13 cellular contexts compared by ENCODE assay signal in genomic region chr4:186226521-186227189, GRCh38. TPM values are rescaled to one million over a fixed set of nuclear protein-coding genes. Genes with fewer than 3 reads are reported as not detected.
DNase-seq lines count a peak whose midpoint lies in the region; ATAC-seq and TF ChIP-seq lines count a peak whose summit lies in the region.
"Had no signal": no experiment of that assay in that cellular context is flagged by ENCODE, and none has a peak within 500 bp of the region (broad histone marks: within the 10 kb centered on the region; RNA-seq: fewer than 3 reads in every experiment).

No MANE protein-coding gene starts in this region.

- peak; percentile 28; the same call in 1 of the 2 replicates for ATAC-seq in WTC11
- peak; percentile 77 for ATAC-seq in left lobe of liver
- ATAC-seq in omental fat pad (ENCODE audit: low FRiP score): no peak
- ATAC-seq in HG03095 (IDR thresholded peaks at IDR 0.05; ENCODE audit: unreplicated experiment): no peak

- POLR2A ChIA-PET in WTC11 (lab: Charles Lee): no interaction called here

- DNase-seq in WTC11 (ENCODE audit: low spot score) (no peak), left lobe of liver (ENCODE audit: low spot score) (peak; percentile 81), omental fat pad (ENCODE audit: low spot score) (no peak), globus pallidus (ENCODE audit: low spot score) (no peak)
- DNase-seq: 8988T; AML-193; CD4-positive, CD25-positive, alpha-beta regulatory T cell; GF-D8 had no signal

- H3K4me1 Mint-ChIP-seq in WTC11 (peaks cover 25% of the 10 kb centered on the region), nephron (peaks cover 12% of the 10 kb centered on the region)
- H3K4me1 Mint-ChIP-seq: CD4-positive, CD25-positive, alpha-beta regulatory T cell had no signal

- peak overlapping the region; percentile 26; the same call in 1 of the 2 replicates for H3K27ac Mint-ChIP-seq in WTC11
- peak overlapping the region; percentile 5 to 88 (median 84) for H3K27ac Mint-ChIP-seq in nephron
- H3K27ac Mint-ChIP-seq: CD4-positive, CD25-positive, alpha-beta regulatory T cell had no signal

- peak overlapping the region; percentile 55 for H3K27ac ChIP-seq in C4-2B
- H3K27ac ChIP-seq: BLaER1 had no signal

- TF ChIP-seq CTCF in C4-2B (conservative IDR thresholded peaks at IDR 0.05): no peak
- TF ChIP-seq CTCF in WTC11 (IDR thresholded peaks at IDR 0.05): no peak
- no peak for TF ChIP-seq CTCF in nephron (IDR thresholded peaks at IDR 0.05; ENCODE audit: unreplicated experiment in 3 of 3)
- no peak for TF ChIP-seq CTCF in omental fat pad (IDR thresholded peaks at IDR 0.05)

- no peak overlapping the region for H3K4me3 Mint-ChIP-seq in WTC11
- no peak overlapping the region for H3K4me3 Mint-ChIP-seq in nephron

- H3K36me3 Mint-ChIP-seq in WTC11 (peaks cover 48% of the 10 kb centered on the region), nephron (ENCODE audit: low read depth) (peaks cover 11% of the 10 kb centered on the region)

- peaks cover 15% of the 10 kb centered on the region for H3K27me3 Mint-ChIP-seq in WTC11 (ENCODE audit: low read depth)
- H3K27me3 Mint-ChIP-seq in nephron (ENCODE audit: low read depth): peaks cover 5% of the 10 kb centered on the region

- CTCF ChIA-PET in WTC11 (lab: Charles Lee): no interaction called here

- peaks cover 46% of the 10 kb centered on the region for H3K9me3 Mint-ChIP-seq in WTC11
- peaks cover 34% of the 10 kb centered on the region for H3K9me3 Mint-ChIP-seq in nephron

TF ChIP-seq in WTC11, 78 proteins besides CTCF, POLR2A, EP300 and RAD21:
- TF ChIP-seq, protein P1, sequence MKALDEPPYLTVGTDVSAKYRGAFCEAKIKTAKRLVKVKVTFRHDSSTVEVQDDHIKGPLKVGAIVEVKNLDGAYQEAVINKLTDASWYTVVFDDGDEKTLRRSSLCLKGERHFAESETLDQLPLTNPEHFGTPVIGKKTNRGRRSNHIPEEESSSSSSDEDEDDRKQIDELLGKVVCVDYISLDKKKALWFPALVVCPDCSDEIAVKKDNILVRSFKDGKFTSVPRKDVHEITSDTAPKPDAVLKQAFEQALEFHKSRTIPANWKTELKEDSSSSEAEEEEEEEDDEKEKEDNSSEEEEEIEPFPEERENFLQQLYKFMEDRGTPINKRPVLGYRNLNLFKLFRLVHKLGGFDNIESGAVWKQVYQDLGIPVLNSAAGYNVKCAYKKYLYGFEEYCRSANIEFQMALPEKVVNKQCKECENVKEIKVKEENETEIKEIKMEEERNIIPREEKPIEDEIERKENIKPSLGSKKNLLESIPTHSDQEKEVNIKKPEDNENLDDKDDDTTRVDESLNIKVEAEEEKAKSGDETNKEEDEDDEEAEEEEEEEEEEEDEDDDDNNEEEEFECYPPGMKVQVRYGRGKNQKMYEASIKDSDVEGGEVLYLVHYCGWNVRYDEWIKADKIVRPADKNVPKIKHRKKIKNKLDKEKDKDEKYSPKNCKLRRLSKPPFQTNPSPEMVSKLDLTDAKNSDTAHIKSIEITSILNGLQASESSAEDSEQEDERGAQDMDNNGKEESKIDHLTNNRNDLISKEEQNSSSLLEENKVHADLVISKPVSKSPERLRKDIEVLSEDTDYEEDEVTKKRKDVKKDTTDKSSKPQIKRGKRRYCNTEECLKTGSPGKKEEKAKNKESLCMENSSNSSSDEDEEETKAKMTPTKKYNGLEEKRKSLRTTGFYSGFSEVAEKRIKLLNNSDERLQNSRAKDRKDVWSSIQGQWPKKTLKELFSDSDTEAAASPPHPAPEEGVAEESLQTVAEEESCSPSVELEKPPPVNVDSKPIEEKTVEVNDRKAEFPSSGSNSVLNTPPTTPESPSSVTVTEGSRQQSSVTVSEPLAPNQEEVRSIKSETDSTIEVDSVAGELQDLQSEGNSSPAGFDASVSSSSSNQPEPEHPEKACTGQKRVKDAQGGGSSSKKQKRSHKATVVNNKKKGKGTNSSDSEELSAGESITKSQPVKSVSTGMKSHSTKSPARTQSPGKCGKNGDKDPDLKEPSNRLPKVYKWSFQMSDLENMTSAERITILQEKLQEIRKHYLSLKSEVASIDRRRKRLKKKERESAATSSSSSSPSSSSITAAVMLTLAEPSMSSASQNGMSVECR (CRISPR knock-in tag; IDR thresholded peaks at IDR 0.05; ENCODE audit: borderline replicate concordance): 0 out of 2 replicates have a peak, but pooled peaks have one; percentile 4
- no peak for TF ChIP-seq TP53 (CRISPR knock-in tag; IDR thresholded peaks at IDR 0.05)

RNA-seq across cellular contexts. Expression of gene KLKB1, which starts 0.7 kb away (rescaled TPM):
- 9.8 to 10.1 TPM (median 10.1 TPM) in 3 replicates for total RNA-seq in WTC11 (2021)
- 102 TPM for total RNA-seq in left lobe of liver
- total RNA-seq in omental fat pad: 1 to 10 TPM in 1 of 4 donors, under 1 TPM in 3; 0.47 to 1.3 (median 0.67) TPM
- total RNA-seq: HT-29 had no signal

RNA-seq across cellular contexts. Expression of gene CYP4V2, which starts 35.3 kb away (rescaled TPM):
- total RNA-seq in WTC11 (2021): 2.0 to 3.1 TPM (median 2.2 TPM) in 3 replicates
- 103 TPM for total RNA-seq in left lobe of liver
- 10 to 100 TPM; 27.7 to 36.0 (median 31.7) TPM for total RNA-seq in omental fat pad

RNA-seq across cellular contexts. Expression of gene F11, which starts 39.3 kb away (rescaled TPM):
- 1.6 to 1.9 TPM (median 1.6 TPM) in 3 replicates for total RNA-seq in WTC11 (2021)
- total RNA-seq in left lobe of liver: 171 TPM
- under 1 TPM in 1 of 4 donors, not detected in 3; 0.19 TPM for total RNA-seq in omental fat pad
- total RNA-seq: CD4-positive, CD25-positive, alpha-beta regulatory T cell; HT-29 had no signal

Comparison
In these comparisons a context has a peak if more than half of its experiments do, and no peak if none do; other contexts are left out.
1. ATAC-seq: peak in WTC11 (single experiment) and left lobe of liver (single experiment); none in omental fat pad (single experiment) and HG03095 (single experiment).
2. RNA of gene F11, which starts 39.3 kb away (total RNA-seq): 171 TPM in left lobe of liver (single experiment); 1.6 to 1.9 TPM in WTC11 and 0.19 TPM in omental fat pad; every median in the first group is over 10 times any median in the second.